Comparison of ENCODE assay signal across 1 cellular context in the genomic region with DNA sequence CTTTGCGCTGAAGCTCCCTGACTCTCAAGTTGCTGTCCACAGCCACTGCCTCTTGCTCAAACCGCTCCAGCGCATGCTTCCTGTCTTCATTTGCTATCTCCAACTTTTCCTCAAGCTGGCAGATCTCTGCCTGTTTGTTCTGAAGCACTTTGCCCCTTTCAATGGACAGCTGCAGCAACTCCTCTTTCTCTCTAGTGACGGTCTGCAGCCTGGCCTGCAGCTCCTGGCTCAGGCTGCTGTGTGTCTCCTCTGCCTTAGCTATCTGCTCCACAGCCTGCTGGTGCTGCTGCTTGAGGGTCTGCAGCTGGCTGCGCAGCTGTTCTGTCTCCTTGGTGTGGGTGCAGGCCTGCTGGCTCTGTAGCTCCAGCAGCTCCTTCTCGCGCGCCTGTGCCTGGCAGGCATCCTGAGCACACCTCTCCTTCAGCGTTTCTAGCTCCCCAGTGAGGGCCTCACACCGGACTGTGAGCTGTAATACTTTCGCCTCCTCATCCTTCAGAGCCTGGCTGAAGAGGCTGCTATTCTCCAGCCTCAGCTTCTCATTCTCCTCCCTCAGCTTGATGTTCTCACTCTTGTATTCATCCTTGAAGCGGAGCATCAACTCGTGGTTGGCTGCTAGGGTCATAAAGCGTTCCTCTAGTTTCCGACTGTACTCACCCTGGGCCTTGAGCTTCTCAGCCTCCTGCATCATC.
TF ChIP-seq lines count a peak whose summit lies in the region.

No MANE protein-coding gene starts in this region.

TF ChIP-seq in GM12891, 5 proteins besides CTCF, POLR2A, EP300 and RAD21:
- no peak for TF ChIP-seq SPI1 (IDR thresholded peaks at IDR 0.05; ENCODE audit: low read depth, low read length)
- TF ChIP-seq POU2F2 (IDR thresholded peaks at IDR 0.05; ENCODE audit: low read depth, low read length), result no peak
- no peak for TF ChIP-seq PAX5 (IDR thresholded peaks at IDR 0.05; ENCODE audit: insufficient read depth, low read length, severe bottlenecking)
- no peak for TF ChIP-seq TAF1 (IDR thresholded peaks at IDR 0.05; ENCODE audit: low read depth, low read length)
- TF ChIP-seq POLR2AphosphoS5 (IDR thresholded peaks at IDR 0.05; ENCODE audit: low read depth, low read length), result no peak
TF ChIP-seq in GM12891: peak in this region for 0.
